14 cellular contexts compared by ENCODE assay signal in genomic region chr6:10381133-10381829, GRCh38. TPM values are rescaled to one million over a fixed set of nuclear protein-coding genes. Genes with fewer than 3 reads are reported as not detected.
A peak's percentile ranks its signal among the peaks of the same experiment; 100 is the strongest.
DNase-seq lines count a peak whose midpoint lies in the region; ATAC-seq and TF ChIP-seq lines count a peak whose summit lies in the region.
"Had no signal": no experiment of that assay in that cellular context is flagged by ENCODE, and none has a peak within 500 bp of the region (broad histone marks: within the 10 kb centered on the region; RNA-seq: fewer than 3 reads in every experiment).

No MANE protein-coding gene starts in this region.

- H3K36me3 Mint-ChIP-seq in CD8-positive, alpha-beta memory T cell: no peaks in the 10 kb centered on the region

- peaks cover 28% of the 10 kb centered on the region for H3K27me3 ChIP-seq in mesendoderm (ENCODE audit: insufficient read depth, low read length, poor library complexity)
- peaks cover 47% of the 10 kb centered on the region for H3K27me3 ChIP-seq in CD8-positive, alpha-beta memory T cell (ENCODE audit: insufficient read depth, low read length, poor library complexity, severe bottlenecking)

- CTCF ChIA-PET in CD8-positive, alpha-beta memory T cell (lab: Charles Lee): no interaction called here

- peaks cover 71 to 76% of the 10 kb centered on the region in 2 donors for H3K27me3 Mint-ChIP-seq in CD8-positive, alpha-beta memory T cell

- H3K9me3 ChIP-seq in CD8-positive, alpha-beta memory T cell (ENCODE audit: low read length): no peaks in the 10 kb centered on the region

- peak overlapping the region; percentile 40 for H3K9ac ChIP-seq in mesendoderm (ENCODE audit: low read length)

- H2BK5ac ChIP-seq in mesendoderm (ENCODE audit: low read length): no peak overlapping the region

- H3K56ac ChIP-seq in mesendoderm (ENCODE audit: low read length): no peak overlapping the region

- H3K4me3 Mint-ChIP-seq in CD8-positive, alpha-beta memory T cell: no peak overlapping the region
- H3K4me3 Mint-ChIP-seq: T-helper 17 cell had no signal

- no peak overlapping the region for H3K4ac ChIP-seq in mesendoderm (ENCODE audit: low read depth, low read length)

- peaks cover 8 to 16% (median 13%) of the 10 kb centered on the region in 3 donors for H3K4me1 Mint-ChIP-seq in CD8-positive, alpha-beta memory T cell

- no peak overlapping the region for H3K4me3 ChIP-seq in HFF-Myc (replicated peaks; ENCODE audit: low read depth, low read length)
- H3K4me3 ChIP-seq in mesendoderm (ENCODE audit: low read length): no peak overlapping the region
- H3K4me3 ChIP-seq in CD8-positive, alpha-beta memory T cell (ENCODE audit: low read length): no peak overlapping the region

- no CpG with 5 or more reads among the region's 34 CpGs for WGBS in mesendoderm (ENCODE audit: extremely low coverage, insufficient coverage, low lambda C conversion rate)

- POLR2A ChIA-PET in CD8-positive, alpha-beta memory T cell (lab: Charles Lee): no interaction called here

- H3K79me1 ChIP-seq in mesendoderm (ENCODE audit: low read length): no peaks in the 10 kb centered on the region

- no peak overlapping the region for H2BK15ac ChIP-seq in mesendoderm (replicated peaks; ENCODE audit: low read depth)

- no peak overlapping the region for H3K23ac ChIP-seq in mesendoderm (ENCODE audit: low read length)

- no peak overlapping the region for H3K18ac ChIP-seq in mesendoderm (ENCODE audit: low read length)

- peak; percentile 35 for TF ChIP-seq CTCF in GM10266 (IDR thresholded peaks at IDR 0.05; ENCODE audit: control insufficient read depth, insufficient read depth, low read depth, missing control alignments)
- TF ChIP-seq CTCF in HFF-Myc (IDR thresholded peaks at IDR 0.05; ENCODE audit: low read depth, low read length, missing control alignments): peak; percentile 25
- no peak for TF ChIP-seq CTCF in omental fat pad (IDR thresholded peaks at IDR 0.05)

- DNase-seq in GM10266 (ENCODE audit: extremely low spot score): peak; percentile 52
- no peak for DNase-seq in HFF-Myc (ENCODE audit: extremely low read depth, low read depth)
- DNase-seq in astrocyte of the hippocampus (ENCODE audit: low read depth, low spot score): peak; percentile 31
- peak; percentile 88 for DNase-seq in mesendoderm
- no peak for DNase-seq in omental fat pad (ENCODE audit: low spot score)
- DNase-seq in CD8-positive, alpha-beta memory T cell: no peak
- DNase-seq: activated T-cell treated with anti-CD3 and anti-CD28 coated beads, Interleukin-2, amount 50 U/mL, for 1 hour; cerebellar nuclear complex; DMS79; spleen; T-helper 17 cell had no signal

- H2AK5ac ChIP-seq in mesendoderm (ENCODE audit: low read length): no peak overlapping the region

- H3K4me2 ChIP-seq in mesendoderm (ENCODE audit: low read length): peak overlapping the region; percentile 39

- H3K27ac ChIP-seq in mesendoderm (ENCODE audit: low read depth, low read length): no peak overlapping the region
- H3K27ac ChIP-seq in CD8-positive, alpha-beta memory T cell (ENCODE audit: low read depth, low read length): no peak overlapping the region
- H3K27ac ChIP-seq: spleen had no signal

- ATAC-seq in omental fat pad (ENCODE audit: low FRiP score) (no peak), HG02840 (IDR thresholded peaks at IDR 0.05; ENCODE audit: low FRiP score, unreplicated experiment) (no peak), GM19023 (IDR thresholded peaks at IDR 0.05; ENCODE audit: unreplicated experiment) (no peak)
- ATAC-seq: T-helper 17 cell had no signal

- H3K79me2 ChIP-seq in mesendoderm (ENCODE audit: control insufficient read depth, insufficient read depth, low read length): no peaks in the 10 kb centered on the region

- no peak overlapping the region for H4K8ac ChIP-seq in mesendoderm (ENCODE audit: low read depth, low read length)

- peaks cover 0 to 30% (median 29%) of the 10 kb centered on the region in 5 donors for H3K9me3 Mint-ChIP-seq in CD8-positive, alpha-beta memory T cell

- no peaks in the 10 kb centered on the region for H3K36me3 ChIP-seq in mesendoderm (ENCODE audit: control insufficient read depth, insufficient read depth, low read length)
- H3K36me3 ChIP-seq in CD8-positive, alpha-beta memory T cell (ENCODE audit: insufficient read depth, low read length): no peaks in the 10 kb centered on the region
- H3K36me3 ChIP-seq: spleen had no signal

- no peak overlapping the region for H2BK120ac ChIP-seq in mesendoderm (ENCODE audit: low read depth, low read length)

- H4K5ac ChIP-seq in mesendoderm (ENCODE audit: low read length): no peak overlapping the region

- H3K4me1 ChIP-seq in mesendoderm (ENCODE audit: control insufficient read depth, low read depth, low read length): no peaks in the 10 kb centered on the region
- no peaks in the 10 kb centered on the region for H3K4me1 ChIP-seq in CD8-positive, alpha-beta memory T cell (ENCODE audit: insufficient read depth, low read length)

- H3K27ac Mint-ChIP-seq in CD8-positive, alpha-beta memory T cell: no peak overlapping the region
- H3K27ac Mint-ChIP-seq: T-helper 17 cell had no signal

RNA-seq across cellular contexts. Expression of gene TFAP2A, which starts 33.6 kb away (rescaled TPM):
- 3.0 TPM for polyA plus RNA-seq in mesendoderm (2013, experiment 1 of 2)
- polyA plus RNA-seq in mesendoderm (2013, experiment 2 of 2): 2.7 TPM
- not detected for total RNA-seq in omental fat pad
- total RNA-seq in CD8-positive, alpha-beta memory T cell: not detected
- not detected for polyA plus RNA-seq in CD8-positive, alpha-beta memory T cell
- total RNA-seq: mononuclear cell had no signal

Comparison
In these comparisons a context has a peak if more than half of its experiments do, and no peak if none do; other contexts are left out.
1. DNase-seq: peak in GM10266 (single experiment), astrocyte of the hippocampus (single experiment) and mesendoderm (single experiment); none in HFF-Myc (single experiment), omental fat pad (single experiment) and CD8-positive, alpha-beta memory T cell (0 of 5).
2. CTCF ChIP-seq: peak in GM10266 (single experiment) and HFF-Myc (single experiment); none in omental fat pad (0 of 3).